In the genomic region with DNA sequence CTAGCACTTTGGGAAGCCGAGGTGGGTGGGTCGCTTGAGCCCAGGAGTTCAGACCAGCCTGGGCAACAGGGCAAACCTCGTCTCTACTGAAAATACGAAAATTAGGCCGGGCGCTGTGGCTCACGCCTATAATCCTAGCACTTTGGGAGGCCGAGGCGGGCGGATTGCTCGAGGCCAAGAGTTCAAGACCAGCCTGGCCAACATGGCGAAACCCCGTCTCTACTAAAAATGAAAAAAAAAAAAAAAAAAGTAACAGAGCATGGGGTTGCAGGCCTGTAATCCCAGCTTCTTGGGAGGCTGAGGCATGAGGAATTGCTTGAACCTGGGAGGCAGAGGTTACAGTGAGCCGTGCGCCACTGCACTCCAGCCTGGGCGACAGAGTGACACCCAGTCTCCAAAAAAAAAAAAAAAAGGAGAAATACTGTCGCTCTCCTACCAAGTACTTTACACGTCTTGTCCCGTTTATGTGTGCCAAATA, we compare ENCODE assay signal across 8 cellular contexts. TPM values are rescaled to one million over a fixed set of nuclear protein-coding genes. Genes with fewer than 3 reads are reported as not detected.
DNase-seq lines count a peak whose midpoint lies in the region; ATAC-seq, FAIRE-seq and TF ChIP-seq lines count a peak whose summit lies in the region.

No MANE protein-coding gene starts in this region.

- DNase-seq in SJCRH30: no peak
- DNase-seq in fibroblast of pulmonary artery (ENCODE audit: low read depth): no peak
- no peak for DNase-seq in retinal pigment epithelial cell (ENCODE audit: low read depth)
- DNase-seq in NCI-H1417 treated with DMSO at 0.1 percent for 48 hours (lab: John Stamatoyannopoulos, UW): no peak
- no peak for DNase-seq in GM19239 (ENCODE audit: insufficient read length, low spot score)
- no peak for DNase-seq in stimulated activated CD4-positive, alpha-beta T cell treated with anti-CD3 and anti-CD28 coated beads, Interleukin-4, amount 100 ng/mL, for 4 hours

- peaks cover 9% of the 10 kb centered on the region for H3K36me3 ChIP-seq in SJCRH30

- TF ChIP-seq CTCF in fibroblast of pulmonary artery (IDR thresholded peaks at IDR 0.05; ENCODE audit: low read length, missing control alignments) (no peak), retinal pigment epithelial cell (conservative IDR thresholded peaks at IDR 0.05; ENCODE audit: low read depth, low read length) (no peak)

- H3K27me3 ChIP-seq in SJCRH30: no peaks in the 10 kb centered on the region

- peak overlapping the region; percentile 42 for H3K27ac ChIP-seq in SJCRH30

- FAIRE-seq in GM19239 (lab: Jason Lieb, UNC): no peak

- no peaks in the 10 kb centered on the region for H3K9me3 ChIP-seq in SJCRH30 (replicated peaks)

- ATAC-seq in HG02798 (IDR thresholded peaks at IDR 0.05; ENCODE audit: poor library complexity, unreplicated experiment): no peak

- H3K4me3 ChIP-seq in GM08714 (ENCODE audit: low read length): peak overlapping the region; percentile 87; the same call in 1 of the 2 replicates
- peak overlapping the region; percentile 77 for H3K4me3 ChIP-seq in SJCRH30
- H3K4me3 ChIP-seq in fibroblast of pulmonary artery (replicated peaks; ENCODE audit: low read depth, low read length): peak overlapping the region; percentile 74
- peak overlapping the region; percentile 86 for H3K4me3 ChIP-seq in retinal pigment epithelial cell (ENCODE audit: low read length)

- H3K4me1 ChIP-seq in SJCRH30: peaks cover 8% of the 10 kb centered on the region

RNA-seq across cellular contexts. Expression of a gene that starts 0.7 kb away (rescaled TPM):
- 59.4 and 63.3 TPM in 2 replicates for total RNA-seq in SJCRH30 (2014; rRNA removed; shearing (Covaris generic))
